ENCODE assay signal across 1 cellular context in genomic region chr20:63972312-63973159, GRCh38.
TF ChIP-seq lines count a peak whose summit lies in the region.

No MANE protein-coding gene starts in this region.

TF ChIP-seq in HepG2, 621 proteins besides CTCF, POLR2A, EP300 and RAD21 (continued from another document and continues in another):
- TF ChIP-seq ZNF609 (CRISPR knock-in tag; IDR thresholded peaks at IDR 0.05; ENCODE audit: borderline replicate concordance), result peak; percentile 34
- peak; percentile 59; the same call in 1 of the 2 replicates for TF ChIP-seq IKZF5 (CRISPR knock-in tag; IDR thresholded peaks at IDR 0.05)
- TF ChIP-seq ZNF782 (CRISPR knock-in tag; IDR thresholded peaks at IDR 0.05; ENCODE audit: borderline replicate concordance), result peak; percentile 68; the same call in 1 of the 2 replicates
- no peak for TF ChIP-seq CCAR2 (optimal IDR thresholded peaks at IDR 0.05; ENCODE audit: low read depth, low read length)
- TF ChIP-seq CREM (IDR thresholded peaks at IDR 0.05), result peak; percentile 33; the same call in 1 of the 2 replicates
- no peak for TF ChIP-seq CREM (CRISPR knock-in tag; IDR thresholded peaks at IDR 0.05)
- 0 out of 2 replicates have a peak, but pooled peaks have one; percentile 9 for TF ChIP-seq MNT (IDR thresholded peaks at IDR 0.05)
- TF ChIP-seq MAZ (IDR thresholded peaks at IDR 0.05; ENCODE audit: borderline replicate concordance, low read depth, low read length), result no peak
- 0 out of 2 replicates have a peak, but pooled peaks have one; percentile 43 for TF ChIP-seq MAZ (CRISPR knock-in tag; IDR thresholded peaks at IDR 0.05; ENCODE audit: low read depth)
- peak; percentile 60 for TF ChIP-seq RXRA (CRISPR knock-in tag; IDR thresholded peaks at IDR 0.05)
- TF ChIP-seq ATF1 (CRISPR knock-in tag; IDR thresholded peaks at IDR 0.05), result no peak
- TF ChIP-seq HOXA3 (CRISPR knock-in tag; IDR thresholded peaks at IDR 0.05), result peak; percentile 74
- 0 out of 2 replicates have a peak, but pooled peaks have one; percentile 2 for TF ChIP-seq ZNF430 (CRISPR knock-in tag; IDR thresholded peaks at IDR 0.05)
- peak; percentile 38 for TF ChIP-seq XRCC5 (optimal IDR thresholded peaks at IDR 0.05; ENCODE audit: low read length)
- TF ChIP-seq REXO4 (CRISPR knock-in tag; IDR thresholded peaks at IDR 0.05; ENCODE audit: borderline replicate concordance), result no peak
- no peak for TF ChIP-seq ZBTB8A (CRISPR knock-in tag; IDR thresholded peaks at IDR 0.05; ENCODE audit: borderline replicate concordance, low read depth)
- no peak for TF ChIP-seq NFIB (CRISPR knock-in tag; IDR thresholded peaks at IDR 0.05; ENCODE audit: borderline replicate concordance)
- peak; percentile 59 for TF ChIP-seq GABPB1 (CRISPR knock-in tag; IDR thresholded peaks at IDR 0.05)
- peak; percentile 27; the same call in 1 of the 2 replicates for TF ChIP-seq MED1 (CRISPR knock-in tag; IDR thresholded peaks at IDR 0.05)
- TF ChIP-seq MXI1 (IDR thresholded peaks at IDR 0.05; ENCODE audit: borderline replicate concordance, low read depth, low read length), result peak; percentile 30; the same call in 1 of the 3 replicates
- TF ChIP-seq TARDBP (CRISPR knock-in tag; IDR thresholded peaks at IDR 0.05), result no peak
- peak; percentile 17 for TF ChIP-seq THAP9 (CRISPR knock-in tag; IDR thresholded peaks at IDR 0.05; ENCODE audit: borderline replicate concordance)
- TF ChIP-seq BORCS8-MEF2B (CRISPR knock-in tag; IDR thresholded peaks at IDR 0.05), result peak; percentile 23; the same call in 1 of the 2 replicates
- peak; percentile 61; the same call in 1 of the 2 replicates for TF ChIP-seq ZNF691 (CRISPR knock-in tag; IDR thresholded peaks at IDR 0.05; ENCODE audit: borderline replicate concordance, low read depth)
- 0 out of 2 replicates have a peak, but pooled peaks have one; percentile 46 for TF ChIP-seq FOXC1 (CRISPR knock-in tag; IDR thresholded peaks at IDR 0.05; ENCODE audit: borderline replicate concordance)
- no peak for TF ChIP-seq TCF7L2 (IDR thresholded peaks at IDR 0.05; ENCODE audit: low read depth, low read length)
- peak; percentile 51; the same call in 1 of the 2 replicates for TF ChIP-seq ETV5 (CRISPR knock-in tag; IDR thresholded peaks at IDR 0.05; ENCODE audit: borderline replicate concordance)
- TF ChIP-seq SSRP1 (CRISPR knock-in tag; IDR thresholded peaks at IDR 0.05), result 0 out of 2 replicates have a peak, but pooled peaks have one; percentile 68
- TF ChIP-seq ZNF775 (CRISPR knock-in tag; IDR thresholded peaks at IDR 0.05; ENCODE audit: borderline replicate concordance), result no peak
- TF ChIP-seq BCL6 (CRISPR knock-in tag; IDR thresholded peaks at IDR 0.05), result no peak
- TF ChIP-seq MAX (IDR thresholded peaks at IDR 0.05), result 0 out of 2 replicates have a peak, but pooled peaks have one; percentile 29
- TF ChIP-seq SP140L (CRISPR knock-in tag; IDR thresholded peaks at IDR 0.05; ENCODE audit: borderline replicate concordance), result no peak
- TF ChIP-seq CCDC6 (CRISPR knock-in tag; IDR thresholded peaks at IDR 0.05), result no peak
- TF ChIP-seq HNF4G (IDR thresholded peaks at IDR 0.05; ENCODE audit: borderline replicate concordance, low read depth, low read length), result no peak
- no peak for TF ChIP-seq HNF4G (CRISPR knock-in tag; IDR thresholded peaks at IDR 0.05; ENCODE audit: borderline replicate concordance, low read depth)
- TF ChIP-seq GATAD1 (CRISPR knock-in tag; IDR thresholded peaks at IDR 0.05), result peak; percentile 29; the same call in 1 of the 2 replicates
- 0 out of 2 replicates have a peak, but pooled peaks have one; percentile 17 for TF ChIP-seq TFAP4 (IDR thresholded peaks at IDR 0.05; ENCODE audit: borderline replicate concordance, low read depth)
- no peak for TF ChIP-seq YY1 (IDR thresholded peaks at IDR 0.05; ENCODE audit: insufficient read depth, insufficient replicate concordance, low read depth, low read length)
- 0 out of 2 replicates have a peak, but pooled peaks have one; percentile 16 for TF ChIP-seq HNF4A (CRISPR knock-in tag; IDR thresholded peaks at IDR 0.05)
- no peak for TF ChIP-seq ATF4 (CRISPR knock-in tag; IDR thresholded peaks at IDR 0.05)
- peak; percentile 58 for TF ChIP-seq NR2C2 (CRISPR knock-in tag; IDR thresholded peaks at IDR 0.05; ENCODE audit: borderline replicate concordance)
- no peak for TF ChIP-seq ZNF121 (CRISPR knock-in tag; IDR thresholded peaks at IDR 0.05)
- TF ChIP-seq ZFP1 (CRISPR knock-in tag; IDR thresholded peaks at IDR 0.05), result no peak
- TF ChIP-seq ZNF296 (CRISPR knock-in tag; conservative IDR thresholded peaks at IDR 0.05), result peak; percentile 86; the same call in 1 of the 2 replicates
- no peak for TF ChIP-seq ZMYM2 (CRISPR knock-in tag; IDR thresholded peaks at IDR 0.05)
- TF ChIP-seq ZNF350 (CRISPR knock-in tag; IDR thresholded peaks at IDR 0.05; ENCODE audit: borderline replicate concordance, low read depth), result peak; percentile 49; the same call in 1 of the 2 replicates
- no peak for TF ChIP-seq SCMH1 (CRISPR knock-in tag; IDR thresholded peaks at IDR 0.05; ENCODE audit: borderline replicate concordance)
- peak; percentile 95 for TF ChIP-seq KDM2A (CRISPR knock-in tag; IDR thresholded peaks at IDR 0.05; ENCODE audit: borderline replicate concordance, low read depth)
- TF ChIP-seq NR0B2 (CRISPR knock-in tag; IDR thresholded peaks at IDR 0.05), result peak; percentile 62; the same call in 1 of the 2 replicates
- TF ChIP-seq SMARCC2 (IDR thresholded peaks at IDR 0.05), result no peak
- no peak for TF ChIP-seq ZBTB37 (CRISPR knock-in tag; IDR thresholded peaks at IDR 0.05)
- TF ChIP-seq RBAK (CRISPR knock-in tag; IDR thresholded peaks at IDR 0.05), result no peak
- TF ChIP-seq ELF1 (CRISPR knock-in tag; IDR thresholded peaks at IDR 0.05), result no peak
- peak; percentile 43 for TF ChIP-seq TEAD3 (CRISPR knock-in tag; optimal IDR thresholded peaks at IDR 0.05; ENCODE audit: borderline replicate concordance)
- peak; percentile 28; the same call in 1 of the 2 replicates for TF ChIP-seq TAF1 (CRISPR knock-in tag; IDR thresholded peaks at IDR 0.05)
- 0 out of 2 replicates have a peak, but pooled peaks have one; percentile 21 for TF ChIP-seq ZNF331 (CRISPR knock-in tag; IDR thresholded peaks at IDR 0.05)
- no peak for TF ChIP-seq CBX1 (IDR thresholded peaks at IDR 0.05; ENCODE audit: low read depth)
